ENCODE assay signal across 1 cellular context in the genomic region with DNA sequence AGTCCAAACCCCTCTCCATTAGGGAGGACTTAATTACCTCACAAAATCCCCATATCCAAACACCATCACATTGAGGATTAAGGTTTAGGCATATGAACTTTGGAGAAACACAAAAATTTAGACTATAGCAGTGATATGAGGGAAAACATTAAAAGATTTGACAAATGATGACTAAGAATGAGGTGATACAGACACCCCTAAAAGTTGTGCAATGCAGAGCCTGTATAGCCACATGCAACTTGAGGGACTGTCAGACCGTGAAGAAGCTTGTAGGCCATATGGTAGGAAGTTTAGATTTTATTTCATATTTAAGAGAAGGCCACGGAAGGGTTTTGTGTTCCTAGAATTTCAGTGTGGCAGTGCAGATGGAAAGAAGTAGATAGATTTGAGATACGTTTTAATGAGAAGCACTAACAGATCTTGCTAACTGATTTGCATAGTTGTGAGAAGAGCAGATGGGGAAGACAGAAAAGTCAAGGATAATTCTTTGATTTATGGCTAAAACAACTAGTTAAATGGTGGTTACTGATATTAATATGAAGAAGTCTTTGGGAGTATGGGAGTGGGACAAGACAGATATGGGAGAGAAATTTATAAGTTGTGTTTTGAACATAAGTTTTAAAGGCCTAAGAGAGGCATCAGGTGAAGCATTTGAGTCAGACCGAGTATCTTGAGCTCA.
A peak's percentile ranks its signal among the peaks of the same experiment; 100 is the strongest.
TF ChIP-seq lines count a peak whose summit lies in the region.

No MANE protein-coding gene starts in this region.

TF ChIP-seq in HepG2, 621 proteins besides CTCF, POLR2A, EP300 and RAD21:
- TF ChIP-seq CEBPB (IDR thresholded peaks at IDR 0.05; ENCODE audit: borderline replicate concordance, low read depth, low read length) = peak; percentile 29; the same call in 1 of the 2 replicates
- TF ChIP-seq, protein P1, sequence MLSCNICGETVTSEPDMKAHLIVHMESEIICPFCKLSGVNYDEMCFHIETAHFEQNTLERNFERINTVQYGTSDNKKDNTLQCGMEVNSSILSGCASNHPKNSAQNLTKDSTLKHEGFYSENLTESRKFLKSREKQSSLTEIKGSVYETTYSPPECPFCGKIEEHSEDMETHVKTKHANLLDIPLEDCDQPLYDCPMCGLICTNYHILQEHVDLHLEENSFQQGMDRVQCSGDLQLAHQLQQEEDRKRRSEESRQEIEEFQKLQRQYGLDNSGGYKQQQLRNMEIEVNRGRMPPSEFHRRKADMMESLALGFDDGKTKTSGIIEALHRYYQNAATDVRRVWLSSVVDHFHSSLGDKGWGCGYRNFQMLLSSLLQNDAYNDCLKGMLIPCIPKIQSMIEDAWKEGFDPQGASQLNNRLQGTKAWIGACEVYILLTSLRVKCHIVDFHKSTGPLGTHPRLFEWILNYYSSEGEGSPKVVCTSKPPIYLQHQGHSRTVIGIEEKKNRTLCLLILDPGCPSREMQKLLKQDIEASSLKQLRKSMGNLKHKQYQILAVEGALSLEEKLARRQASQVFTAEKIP (CRISPR knock-in tag; IDR thresholded peaks at IDR 0.05; ENCODE audit: borderline replicate concordance) = no peak
